1 cellular context compared by ENCODE assay signal in the genomic region with DNA sequence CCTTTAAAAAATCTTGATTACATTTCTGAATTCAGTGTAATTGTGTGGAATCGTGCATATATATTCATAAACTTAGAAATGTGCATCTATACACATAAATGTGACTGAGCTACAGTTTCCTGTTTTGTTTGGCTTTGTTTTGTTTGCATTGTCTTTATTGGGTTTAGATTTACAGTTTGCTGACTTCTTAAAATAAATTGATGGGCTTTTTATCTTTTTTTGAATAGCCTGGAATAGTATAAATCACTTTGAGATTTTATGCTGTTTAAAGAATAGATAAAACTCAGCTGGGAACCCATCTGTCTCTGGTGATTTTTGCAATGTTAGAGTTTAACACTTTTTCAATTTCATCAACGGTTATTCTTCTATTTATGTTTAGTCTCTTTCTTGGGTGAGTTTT.
TF ChIP-seq lines count a peak whose summit lies in the region.

No MANE protein-coding gene starts in this region.

TF ChIP-seq in HEK293, 187 proteins besides CTCF, POLR2A, EP300 and RAD21 (continued from another document):
- TF ChIP-seq BCL6B (tag by site-specific recombination; IDR thresholded peaks at IDR 0.05) = peak; percentile 68; the same call in 1 of the 2 replicates
- TF ChIP-seq PRDM6 (tag by site-specific recombination; IDR thresholded peaks at IDR 0.05) = peak; percentile 85
- 0 out of 2 replicates have a peak, but pooled peaks have one; percentile 29 for TF ChIP-seq ZEB2 (tag by site-specific recombination; IDR thresholded peaks at IDR 0.05)
- no peak for TF ChIP-seq ZNF48 (tag by site-specific recombination; IDR thresholded peaks at IDR 0.05)
- 0 out of 2 replicates have a peak, but pooled peaks have one; percentile 42 for TF ChIP-seq ZSCAN30 (tag by site-specific recombination; IDR thresholded peaks at IDR 0.05)
- TF ChIP-seq ZNF280D (tag by site-specific recombination; IDR thresholded peaks at IDR 0.05) = no peak
- no peak for TF ChIP-seq ZFP37 (tag by site-specific recombination; IDR thresholded peaks at IDR 0.05)
- no peak for TF ChIP-seq MZF1 (tag by site-specific recombination; IDR thresholded peaks at IDR 0.05; ENCODE audit: borderline replicate concordance)
- no peak for TF ChIP-seq ZNF324 (tag by site-specific recombination; IDR thresholded peaks at IDR 0.05)
- TF ChIP-seq ZNF707 (tag by site-specific recombination; IDR thresholded peaks at IDR 0.05) = no peak
- TF ChIP-seq ZIC2 (tag by site-specific recombination; IDR thresholded peaks at IDR 0.05) = peak; percentile 47; the same call in 1 of the 2 replicates
- TF ChIP-seq TCF7L2 (IDR thresholded peaks at IDR 0.05; ENCODE audit: borderline replicate concordance, low read depth, low read length) = 0 out of 2 replicates have a peak, but pooled peaks have one; percentile 30
- peak; percentile 93 for TF ChIP-seq ZNF843 (tag by site-specific recombination; IDR thresholded peaks at IDR 0.05)
- TF ChIP-seq FEZF1 (tag by site-specific recombination; IDR thresholded peaks at IDR 0.05) = peak; percentile 91
- TF ChIP-seq, protein P1, sequence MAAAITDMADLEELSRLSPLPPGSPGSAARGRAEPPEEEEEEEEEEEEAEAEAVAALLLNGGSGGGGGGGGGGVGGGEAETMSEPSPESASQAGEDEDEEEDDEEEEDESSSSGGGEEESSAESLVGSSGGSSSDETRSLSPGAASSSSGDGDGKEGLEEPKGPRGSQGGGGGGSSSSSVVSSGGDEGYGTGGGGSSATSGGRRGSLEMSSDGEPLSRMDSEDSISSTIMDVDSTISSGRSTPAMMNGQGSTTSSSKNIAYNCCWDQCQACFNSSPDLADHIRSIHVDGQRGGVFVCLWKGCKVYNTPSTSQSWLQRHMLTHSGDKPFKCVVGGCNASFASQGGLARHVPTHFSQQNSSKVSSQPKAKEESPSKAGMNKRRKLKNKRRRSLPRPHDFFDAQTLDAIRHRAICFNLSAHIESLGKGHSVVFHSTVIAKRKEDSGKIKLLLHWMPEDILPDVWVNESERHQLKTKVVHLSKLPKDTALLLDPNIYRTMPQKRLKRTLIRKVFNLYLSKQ (tag by site-specific recombination; IDR thresholded peaks at IDR 0.05; ENCODE audit: borderline replicate concordance) = 0 out of 2 replicates have a peak, but pooled peaks have one; percentile 14
- 0 out of 2 replicates have a peak, but pooled peaks have one; percentile 29 for TF ChIP-seq PRDM4 (tag by site-specific recombination; IDR thresholded peaks at IDR 0.05)
- TF ChIP-seq ZNF629 (tag by site-specific recombination; IDR thresholded peaks at IDR 0.05) = no peak
- TF ChIP-seq ZNF202 (tag by site-specific recombination; IDR thresholded peaks at IDR 0.05; ENCODE audit: borderline replicate concordance) = no peak
- TF ChIP-seq ZXDB (tag by site-specific recombination; IDR thresholded peaks at IDR 0.05) = peak; percentile 52; the same call in 1 of the 2 replicates
- no peak for TF ChIP-seq EGR2 (tag by site-specific recombination; IDR thresholded peaks at IDR 0.05; ENCODE audit: low read depth)
- TF ChIP-seq IKZF3 (tag by site-specific recombination; IDR thresholded peaks at IDR 0.05) = peak; percentile 43; the same call in 1 of the 2 replicates
- no peak for TF ChIP-seq ZNF747 (tag by site-specific recombination; IDR thresholded peaks at IDR 0.05)
- no peak for TF ChIP-seq ZBTB26 (tag by site-specific recombination; optimal IDR thresholded peaks at IDR 0.05)
- no peak for TF ChIP-seq GFI1B (tag by site-specific recombination; IDR thresholded peaks at IDR 0.05)
